In genomic region chr1:155051342-155051776, GRCh38 we compare ENCODE assay signal across 9 cellular contexts. TPM values are rescaled to one million over a fixed set of nuclear protein-coding genes. Genes with fewer than 3 reads are reported as not detected.
DNase-seq lines count a peak whose midpoint lies in the region; ATAC-seq, FAIRE-seq and TF ChIP-seq lines count a peak whose summit lies in the region.
"Had no signal": no experiment of that assay in that cellular context is flagged by ENCODE, and none has a peak within 500 bp of the region (broad histone marks: within the 10 kb centered on the region; RNA-seq: fewer than 3 reads in every experiment).

No MANE protein-coding gene starts in this region.

- H3K4me3 ChIP-seq in A673 (ENCODE audit: low read depth, low read length, poor library complexity, severe bottlenecking) (peak overlapping the region; percentile 89), skeletal muscle satellite cell (ENCODE audit: low read length) (peak overlapping the region; percentile 84)

- peaks cover 22% of the 10 kb centered on the region for H3K4me1 Mint-ChIP-seq in activated B cell treated with CpG ODN at 0.5 μM for 24 hours

- no peaks in the 10 kb centered on the region for H3K9me3 Mint-ChIP-seq in activated B cell treated with CpG ODN at 0.5 μM for 24 hours

- TF ChIP-seq CTCF in A673 (conservative IDR thresholded peaks at IDR 0.05; ENCODE audit: low read depth, low read length) (no peak), activated B cell treated with CpG ODN at 0.5 μM for 24 hours (IDR thresholded peaks at IDR 0.05) (no peak)

- H3K27ac Mint-ChIP-seq in activated B cell treated with CpG ODN at 0.5 μM for 24 hours: no peak overlapping the region

- no peak for DNase-seq in A673 (ENCODE audit: low spot score)
- DNase-seq in activated B cell treated with CpG ODN at 0.5 μM for 24 hours: peak; percentile 38
- DNase-seq in left cardiac atrium: no peak
- DNase-seq in GM12892 (ENCODE audit: insufficient read length): no peak
- DNase-seq in NK-92 treated with Interleukin-12 subunit alpha and Interleukin-12 subunit beta, amount 100 ng/mL, for 24 hours (lab: John Stamatoyannopoulos, UW): no peak
- no peak for DNase-seq in inferior parietal cortex (ENCODE audit: extremely low spot score)

- ATAC-seq in GM21825 (IDR thresholded peaks at IDR 0.05; ENCODE audit: unreplicated experiment) (peak; percentile 10), activated B cell treated with CpG ODN at 0.5 μM for 24 hours (ENCODE audit: low read depth) (peak; percentile 2), left cardiac atrium (peak; percentile 5 to 6)

- no peaks in the 10 kb centered on the region for H3K27me3 Mint-ChIP-seq in activated B cell treated with CpG ODN at 0.5 μM for 24 hours

- H3K36me3 ChIP-seq in A673 (ENCODE audit: insufficient read depth, low read length, poor library complexity, severe bottlenecking): no peaks in the 10 kb centered on the region
- H3K36me3 ChIP-seq in skeletal muscle satellite cell (ENCODE audit: insufficient read depth, low read length): peaks cover 23% of the 10 kb centered on the region

- no peak overlapping the region for H3K27ac ChIP-seq in A673 (ENCODE audit: low read depth, low read length, poor library complexity, severe bottlenecking)

- H3K4me3 Mint-ChIP-seq in activated B cell treated with CpG ODN at 0.5 μM for 24 hours: peak overlapping the region; percentile 79

- CTCF ChIA-PET in A673 (lab: Charles Lee): interaction anchor here (0.6 to 1.4 kb wide), 10 partner anchors 10 to 572 kb away, joined by 3 to 8 read pairs (median 4); partner anchors contain the start of gene SHC1
- CTCF ChIA-PET in activated B cell treated with CpG ODN at 0.5 μM for 24 hours (lab: Charles Lee): interaction anchor here (0.6 to 3.1 kb wide), 16 partner anchors 10 to 492 kb away, joined by 3 to 37 read pairs (median 4); partner anchors contain the start of genes EFNA4, KCNN3, KRTCAP2 and PBXIP1

- BruUV-seq in A673 (replicated peaks; lab: Mats Ljungman, UMichigan): no TSS peak

- intact Hi-C loops in A673 (cut with micrococcal nuclease; ENCODE audit: unreplicated experiment): no loop called here
- intact Hi-C loops in activated B cell treated with CpG ODN at 0.5 μM for 24 hours (cut with micrococcal nuclease): loop anchor here (1.0 to 2.0 kb wide), 5 partner anchors 10 to 121 kb away; partner anchors contain the start of genes KRTCAP2, PYGO2, TRIM46 and ZBTB7B
- intact Hi-C loops in left cardiac atrium (cut with DNase I): no loop called here

- no peak for TF ChIP-seq POLR2A in GM12892 (IDR thresholded peaks at IDR 0.05; ENCODE audit: low read depth, low read length)

- POLR2A ChIA-PET in A673 (lab: Charles Lee; ENCODE audit: low non-redundant PET) (no interaction called here), activated B cell treated with CpG ODN at 0.5 μM for 24 hours (lab: Charles Lee) (interaction anchor here (0.5 to 1.6 kb wide), 13 partner anchors 10 to 931 kb away, joined by 3 to 12 read pairs (median 4); partner anchors contain the start of genes EFNA3, FLAD1, KRTCAP2 and PMVK)

- H3K4me1 ChIP-seq in A673 (ENCODE audit: insufficient read depth, low read length, poor library complexity, severe bottlenecking): peaks cover 20% of the 10 kb centered on the region
- H3K4me1 ChIP-seq in skeletal muscle satellite cell (ENCODE audit: control insufficient read depth, insufficient read depth, low read length): peaks cover 27% of the 10 kb centered on the region

- no peaks in the 10 kb centered on the region for H3K9me3 ChIP-seq in A673 (ENCODE audit: low read depth, low read length, poor library complexity, severe bottlenecking)
- no peaks in the 10 kb centered on the region for H3K9me3 ChIP-seq in skeletal muscle satellite cell (replicated peaks; ENCODE audit: low read length)

- peak overlapping the region; percentile 97 for H3K4me2 ChIP-seq in skeletal muscle satellite cell (ENCODE audit: low read length)

- no peak for FAIRE-seq in GM12892 (lab: Jason Lieb, UNC)
- FAIRE-seq: GM18507 had no signal

- H3K9ac ChIP-seq in skeletal muscle satellite cell (ENCODE audit: low read depth, low read length): peak overlapping the region; percentile 84

- H3K27me3 ChIP-seq in A673 (replicated peaks; ENCODE audit: insufficient read depth, low read depth, low read length, poor library complexity): no peaks in the 10 kb centered on the region
- no peaks in the 10 kb centered on the region for H3K27me3 ChIP-seq in skeletal muscle satellite cell (ENCODE audit: control insufficient read depth, insufficient read depth, low read length)

- H3K36me3 Mint-ChIP-seq in activated B cell treated with CpG ODN at 0.5 μM for 24 hours (ENCODE audit: low read depth): peaks cover 2% of the 10 kb centered on the region

RNA-seq across cellular contexts. Expression of gene ADAM15, which starts 0.2 kb away (rescaled TPM):
- total RNA-seq in A673 (2021): 36.3 and 48.5 TPM in 2 replicates
- total RNA-seq in activated B cell treated with CpG ODN at 0.5 μM for 24 hours: 11.3 and 13.7 TPM in 2 replicates
- 100 to 1,000 TPM; 108 to 142 TPM for total RNA-seq in left cardiac atrium
- 78.9 and 80.1 TPM in 2 replicates for total RNA-seq in skeletal muscle satellite cell (2012; rRNA removed)
- 6.3 TPM for polyA plus RNA-seq in GM12892 (2012; ENCODE audit: missing spikeins)

RNA-seq across cellular contexts. Expression of gene EFNA4, which starts 12.2 kb away (rescaled TPM):
- total RNA-seq in A673 (2021): 17.0 and 18.8 TPM in 2 replicates
- 7.8 and 9.5 TPM in 2 replicates for total RNA-seq in activated B cell treated with CpG ODN at 0.5 μM for 24 hours
- 1 to 10 TPM; 2.5 to 2.7 TPM for total RNA-seq in left cardiac atrium
- total RNA-seq in skeletal muscle satellite cell (2012; rRNA removed): 1.8 and 2.4 TPM in 2 replicates
- polyA plus RNA-seq in GM12892 (2012; ENCODE audit: missing spikeins): 5.2 TPM

RNA-seq across cellular contexts. Expression of gene DCST1, which starts 17.7 kb away (rescaled TPM):
- total RNA-seq in A673 (2021) (not detected in 2 replicates), activated B cell treated with CpG ODN at 0.5 μM for 24 hours (not detected in 2 replicates), left cardiac atrium (not detected)
- not detected in 2 replicates for total RNA-seq in skeletal muscle satellite cell (2012; rRNA removed)
- polyA plus RNA-seq in GM12892 (2012; ENCODE audit: missing spikeins): not detected

RNA-seq across cellular contexts. Expression of gene DCST2, which starts 17.8 kb away (rescaled TPM):
- total RNA-seq in A673 (2021): 0.21 TPM in 1 of 2 replicates, not detected in the other
- total RNA-seq in activated B cell treated with CpG ODN at 0.5 μM for 24 hours: 1.0 TPM in 1 of 2 replicates, not detected in the other
- total RNA-seq in left cardiac atrium: under 1 TPM in 1 of 2 donors, not detected in 1; 0.59 TPM
- not detected in 2 replicates for total RNA-seq in skeletal muscle satellite cell (2012; rRNA removed)
- polyA plus RNA-seq in GM12892 (2012; ENCODE audit: missing spikeins): not detected

RNA-seq across cellular contexts. Expression of gene EFNA3, which starts 27.3 kb away (rescaled TPM):
- total RNA-seq in A673 (2021) (5.8 and 8.9 TPM in 2 replicates), activated B cell treated with CpG ODN at 0.5 μM for 24 hours (1.2 and 1.7 TPM in 2 replicates), left cardiac atrium (1 to 10 TPM; 1.1 to 1.4 TPM)
- 2.3 and 4.2 TPM in 2 replicates for total RNA-seq in skeletal muscle satellite cell (2012; rRNA removed)
- 4.3 TPM for polyA plus RNA-seq in GM12892 (2012; ENCODE audit: missing spikeins)
